ENCODE assay signal across 1 cellular context in genomic region chr2:95307878-95308277, GRCh38.
TF ChIP-seq lines count a peak whose summit lies in the region.

No MANE protein-coding gene starts in this region.

TF ChIP-seq in GM12878, 131 proteins besides CTCF, POLR2A, EP300 and RAD21 (continued from another document):
- TF ChIP-seq BCLAF1 (IDR thresholded peaks at IDR 0.05) (no peak), SREBF2 (IDR thresholded peaks at IDR 0.05; ENCODE audit: low read length) (no peak)
